8 cellular contexts compared by ENCODE assay signal in genomic region chr5:180495292-180495691, GRCh38. TPM values are rescaled to one million over a fixed set of nuclear protein-coding genes. Genes with fewer than 3 reads are reported as not detected.
A peak's percentile ranks its signal among the peaks of the same experiment; 100 is the strongest.
DNase-seq lines count a peak whose midpoint lies in the region; ATAC-seq and TF ChIP-seq lines count a peak whose summit lies in the region.

No MANE protein-coding gene starts in this region.

- TF ChIP-seq CTCF in Peyer's patch (IDR thresholded peaks at IDR 0.05) (no peak), esophagus muscularis mucosa (IDR thresholded peaks at IDR 0.05) (no peak)

- no peak overlapping the region for H4K12ac ChIP-seq in trophoblast cell (ENCODE audit: low read depth, low read length)

- intact Hi-C loops in esophagus muscularis mucosa (cut with DNase I): loop anchor here (10.0 kb wide), 1 partner anchor 140 kb away; the partner anchor contains the start of gene GFPT2

- H3K4me2 ChIP-seq in trophoblast cell (ENCODE audit: low read length): peak overlapping the region; percentile 79

- peak overlapping the region; percentile 100 for H3K4ac ChIP-seq in trophoblast cell (ENCODE audit: low read depth, low read length)

- no peak overlapping the region for H2AK5ac ChIP-seq in trophoblast cell (ENCODE audit: low read length)

- H3K4me1 ChIP-seq in Peyer's patch (peaks cover 0 to 24% (median 6%) of the 10 kb centered on the region in 4 donors), esophagus muscularis mucosa (peaks cover 22 to 39% (median 34%) of the 10 kb centered on the region in 4 donors), trophoblast cell (ENCODE audit: control insufficient read depth in 1 of 2, insufficient read depth in 2 of 2, low read length in 2 of 2) (no peaks in the 10 kb centered on the region)

- peaks cover 19% of the 10 kb centered on the region for H3K79me2 ChIP-seq in trophoblast cell (ENCODE audit: control insufficient read depth, insufficient read depth, low read length, poor library complexity)

- H3K9ac ChIP-seq in trophoblast cell (ENCODE audit: low read length): peak overlapping the region; percentile 80

- no peaks in the 10 kb centered on the region for H3K27me3 ChIP-seq in Peyer's patch
- H3K27me3 ChIP-seq in esophagus muscularis mucosa: no peaks in the 10 kb centered on the region
- H3K27me3 ChIP-seq in trophoblast cell (ENCODE audit: insufficient read depth, low read length): no peaks in the 10 kb centered on the region

- H3K36me3 ChIP-seq in Peyer's patch (no peaks in the 10 kb centered on the region), esophagus muscularis mucosa (peaks cover 0 to 4% (median 1%) of the 10 kb centered on the region in 4 donors), trophoblast cell (ENCODE audit: control insufficient read depth in 1 of 2, insufficient read depth in 2 of 2, low read length in 2 of 2) (peaks cover 3 to 11% of the 10 kb centered on the region in 2 experiments)

- H3K4me3 ChIP-seq in GM08714 (ENCODE audit: low read length): peak overlapping the region; percentile 94
- peak overlapping the region; percentile 70 to 100 (median 92) for H3K4me3 ChIP-seq in Peyer's patch
- peak overlapping the region; percentile 95 to 100 (median 99) for H3K4me3 ChIP-seq in esophagus muscularis mucosa
- no peak overlapping the region for H3K4me3 ChIP-seq in trophoblast cell (ENCODE audit: low read depth, low read length)

- no peak for TF ChIP-seq EP300 in esophagus muscularis mucosa (IDR thresholded peaks at IDR 0.05)

- H3K27ac ChIP-seq in Peyer's patch (peak overlapping the region; percentile 93 to 97 (median 96)), esophagus muscularis mucosa (replicated peaks in 1 of 4) (peak overlapping the region; percentile 94 to 97 (median 96)), trophoblast cell (ENCODE audit: low read depth, low read length) (no peak overlapping the region)

- no peak overlapping the region for H4K91ac ChIP-seq in trophoblast cell (ENCODE audit: low read depth, low read length)

- H3K14ac ChIP-seq in trophoblast cell (ENCODE audit: low read length): no peak overlapping the region

- no peak overlapping the region for H2BK120ac ChIP-seq in trophoblast cell (ENCODE audit: insufficient read depth, low read length, poor library complexity)

- no peak for ATAC-seq in GM19463 (IDR thresholded peaks at IDR 0.05; ENCODE audit: unreplicated experiment)
- no peak for ATAC-seq in HG02885 (IDR thresholded peaks at IDR 0.05; ENCODE audit: poor library complexity, unreplicated experiment)
- no peak for ATAC-seq in GM21367 (IDR thresholded peaks at IDR 0.05; ENCODE audit: unreplicated experiment)

- H3K9me3 ChIP-seq in Peyer's patch (no peaks in the 10 kb centered on the region), esophagus muscularis mucosa (no peaks in the 10 kb centered on the region), trophoblast cell (ENCODE audit: insufficient read depth, low read depth, low read length) (peaks cover 3% of the 10 kb centered on the region)

- no peak overlapping the region for H2BK12ac ChIP-seq in trophoblast cell (ENCODE audit: low read length)

- H2AFZ ChIP-seq in trophoblast cell (ENCODE audit: insufficient read depth, low read length, poor library complexity): no peak overlapping the region

- no peak overlapping the region for H3K23ac ChIP-seq in trophoblast cell (ENCODE audit: low read length)

- peak overlapping the region; percentile 95 for H2BK5ac ChIP-seq in trophoblast cell (ENCODE audit: low read depth, low read length, poor library complexity)

- H3K79me1 ChIP-seq in trophoblast cell (ENCODE audit: low read length): peaks cover 8% of the 10 kb centered on the region

- no peak overlapping the region for H4K8ac ChIP-seq in trophoblast cell (ENCODE audit: low read depth, low read length)

- H3K18ac ChIP-seq in trophoblast cell (ENCODE audit: low read length): no peak overlapping the region

- 13% methylated on average over 7 of the region's 7 CpGs for WGBS in esophagus muscularis mucosa
- no CpG with 5 or more reads among the region's 7 CpGs for WGBS in trophoblast cell (ENCODE audit: extremely low coverage, insufficient coverage, insufficient read length)

- DNase-seq in Peyer's patch (no peak), esophagus muscularis mucosa (ENCODE audit: extremely low spot score) (no peak), trophoblast cell (peak in 1 of 2 donors; percentile 25), MV-4-11 (lab: John Stamatoyannopoulos, UW) (no peak)

- no peak for TF ChIP-seq POLR2A in Peyer's patch (IDR thresholded peaks at IDR 0.05)
- no peak for TF ChIP-seq POLR2A in esophagus muscularis mucosa (IDR thresholded peaks at IDR 0.05; ENCODE audit: low read depth)

RNA-seq across cellular contexts. Expression of gene CNOT6, which starts 1.1 kb away (rescaled TPM):
- total RNA-seq in Peyer's patch: 10 to 100 TPM; 11.2 to 26.8 (median 15.5) TPM
- total RNA-seq in esophagus muscularis mucosa: 10 to 100 TPM; 17.7 to 26.4 (median 20.5) TPM
- 33.2 and 34.0 TPM in 2 replicates for polyA plus RNA-seq in trophoblast cell (2013)
